Comparison of ENCODE assay signal across 11 cellular contexts in the genomic region with DNA sequence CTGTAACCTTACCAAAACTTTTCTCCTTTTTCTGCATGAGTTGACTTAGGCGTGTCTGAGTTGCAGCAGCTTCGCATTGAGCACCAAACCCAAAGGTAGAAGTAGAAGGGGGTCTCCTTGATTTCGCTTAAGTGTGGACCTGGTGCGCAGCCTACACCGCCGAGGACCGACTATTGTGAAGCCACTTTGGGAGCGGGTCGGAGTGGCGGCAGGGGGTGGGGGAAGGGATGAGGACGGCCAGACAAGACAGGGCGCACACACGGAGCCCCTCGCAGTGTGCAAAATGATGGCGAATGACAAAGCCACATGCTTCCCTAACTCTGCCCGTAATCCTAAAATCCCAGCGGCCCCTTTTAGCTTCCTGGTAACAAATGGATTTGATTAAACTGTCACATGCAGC. TPM values are rescaled to one million over a fixed set of nuclear protein-coding genes. Genes with fewer than 3 reads are reported as not detected.
DNase-seq lines count a peak whose midpoint lies in the region; ATAC-seq lines count a peak whose summit lies in the region.
"Had no signal": no experiment of that assay in that cellular context is flagged by ENCODE, and none has a peak within 500 bp of the region (broad histone marks: within the 10 kb centered on the region; RNA-seq: fewer than 3 reads in every experiment).

No MANE protein-coding gene starts in this region.

- H3K36me3 ChIP-seq in ACC112 (ENCODE audit: insufficient read depth, low read length) (no peaks in the 10 kb centered on the region), neuronal stem cell (replicated peaks in 1 of 2; ENCODE audit: control insufficient read depth in 2 of 2, insufficient read depth in 2 of 2, low read length in 2 of 2) (no peaks in the 10 kb centered on the region)

- no peaks in the 10 kb centered on the region for H3K79me2 ChIP-seq in ACC112 (ENCODE audit: control insufficient read depth, insufficient read depth, low read length, unreplicated experiment)

- H2AFZ ChIP-seq in ACC112 (ENCODE audit: low read length, unreplicated experiment) (peak overlapping the region; percentile 63), neuronal stem cell (ENCODE audit: low read length) (peak overlapping the region; percentile 84)

- H3K27me3 ChIP-seq in ACC112 (ENCODE audit: insufficient read depth, low read length) (peaks cover 15% of the 10 kb centered on the region), neuronal stem cell (ENCODE audit: control insufficient read depth in 3 of 3, insufficient read depth in 3 of 3, low read depth in 1 of 3, low read length in 3 of 3) (peaks cover 0 to 52% (median 14%) of the 10 kb centered on the region in 3 experiments)

- H4K91ac ChIP-seq in neuronal stem cell (ENCODE audit: low read depth, low read length, poor library complexity) = no peak overlapping the region

- H3K79me1 ChIP-seq in neuronal stem cell (ENCODE audit: low read depth, low read length) = no peaks in the 10 kb centered on the region

- no peak overlapping the region for H3K4ac ChIP-seq in neuronal stem cell (ENCODE audit: low read length)

- H3K4me1 Mint-ChIP-seq in activated T-cell treated with anti-CD3 and anti-CD28 coated beads, Interleukin-2, amount 50 U/mL, for 4 hours (ENCODE audit: low read depth) = no peaks in the 10 kb centered on the region

- intact Hi-C loops in Right ventricle myocardium superior (cut with DNase I) = no loop called here

- H4K8ac ChIP-seq in neuronal stem cell (ENCODE audit: low read depth, low read length) = no peak overlapping the region

- H3K27me3 Mint-ChIP-seq in activated T-cell treated with anti-CD3 and anti-CD28 coated beads, Interleukin-2, amount 50 U/mL, for 4 hours (ENCODE audit: low read depth) = peaks cover 44% of the 10 kb centered on the region

- no peak overlapping the region for H3K14ac ChIP-seq in neuronal stem cell (ENCODE audit: low read length)

- no peaks in the 10 kb centered on the region for H3K9me3 ChIP-seq in neuronal stem cell (replicated peaks in 1 of 2; ENCODE audit: control insufficient read depth in 2 of 2, insufficient read depth in 1 of 2, low read depth in 1 of 2, low read length in 2 of 2)

- H3K36me3 Mint-ChIP-seq in activated T-cell treated with anti-CD3 and anti-CD28 coated beads, Interleukin-2, amount 50 U/mL, for 4 hours (ENCODE audit: insufficient read depth) = no peaks in the 10 kb centered on the region

- peak; percentile 16 for ATAC-seq in Right ventricle myocardium superior (ENCODE audit: poor library complexity)
- ATAC-seq in activated T-cell treated with anti-CD3 and anti-CD28 coated beads, Interleukin-2, amount 50 U/mL, for 4 hours = no peak
- ATAC-seq: HCT116; stimulated activated naive CD8-positive, alpha-beta T cell treated with anti-CD3 and anti-CD28 coated beads, Interleukin-15, amount 100 ng/mL, for 72 hours had no signal

- H3K4me3 ChIP-seq in ACC112 (ENCODE audit: low read depth, low read length) (peak overlapping the region; percentile 67), neuronal stem cell (ENCODE audit: low read length in 2 of 2) (peak overlapping the region; percentile 51 to 84)

- H3K23ac ChIP-seq in neuronal stem cell (ENCODE audit: low read depth, low read length, poor library complexity) = no peak overlapping the region

- no peak overlapping the region for H2BK120ac ChIP-seq in neuronal stem cell (ENCODE audit: low read depth, low read length)

- H2BK12ac ChIP-seq in neuronal stem cell (ENCODE audit: low read length) = no peak overlapping the region

- peak overlapping the region; percentile 41 for H3K4me2 ChIP-seq in neuronal stem cell (ENCODE audit: insufficient read depth, low read length, poor library complexity, severe bottlenecking)

- peak overlapping the region; percentile 46 for H2BK5ac ChIP-seq in neuronal stem cell (ENCODE audit: low read length)

- peak overlapping the region; percentile 89 for H3K18ac ChIP-seq in neuronal stem cell (ENCODE audit: low read length)

- H3K4me1 ChIP-seq in ACC112 (ENCODE audit: control insufficient read depth, insufficient read depth, low read length, unreplicated experiment) = no peaks in the 10 kb centered on the region
- peaks cover 17 to 21% of the 10 kb centered on the region in 2 donors for H3K4me1 ChIP-seq in neuronal stem cell (ENCODE audit: control insufficient read depth in 2 of 2, insufficient read depth in 1 of 2, low read depth in 1 of 2, low read length in 2 of 2)

- H3K4me3 Mint-ChIP-seq in activated T-cell treated with anti-CD3 and anti-CD28 coated beads, Interleukin-2, amount 50 U/mL, for 4 hours = no peak overlapping the region
- H3K4me3 Mint-ChIP-seq: stimulated activated naive CD8-positive, alpha-beta T cell treated with anti-CD3 and anti-CD28 coated beads, Interleukin-15, amount 100 ng/mL, for 72 hours had no signal

- H3K27ac ChIP-seq in ACC112 (ENCODE audit: low read depth, low read length) = no peak overlapping the region
- H3K27ac ChIP-seq in neuronal stem cell (replicated peaks; ENCODE audit: low read length) = peak overlapping the region; percentile 91

- no CpG with 5 or more reads among the region's 17 CpGs for WGBS in neuronal stem cell (ENCODE audit: extremely low coverage in 2 of 2, insufficient read length in 2 of 2, insufficient replicate concordance in 1 of 2), 2 donors

- H3K9me3 Mint-ChIP-seq in activated T-cell treated with anti-CD3 and anti-CD28 coated beads, Interleukin-2, amount 50 U/mL, for 4 hours = no peaks in the 10 kb centered on the region

- peak; percentile 46 for DNase-seq in NCI-H748 treated with DMSO at 0.1 percent for 48 hours (lab: John Stamatoyannopoulos, UW)
- peak; percentile 42 for DNase-seq in Right ventricle myocardium superior
- DNase-seq in neuronal stem cell (ENCODE audit: low spot score) = no peak
- no peak for DNase-seq in COR-L47 (lab: John Stamatoyannopoulos, UW)
- DNase-seq in activated T-cell treated with anti-CD3 and anti-CD28 coated beads, Interleukin-2, amount 50 U/mL, for 4 hours = no peak
- DNase-seq in KBM-7 = no peak
- no peak for DNase-seq in putamen (ENCODE audit: low spot score)
- DNase-seq: activated CD4-positive, CD25-positive, alpha-beta regulatory T cell; stimulated activated naive CD8-positive, alpha-beta T cell treated with anti-CD3 and anti-CD28 coated beads, Interleukin-15, amount 100 ng/mL, for 72 hours had no signal

- in situ Hi-C loops in KBM-7 (cut with MboI; ENCODE audit: low pct_unique_long_range_greater_than_20kb, low sequenced_read_pairs) = no loop called here

- peak overlapping the region; percentile 66 for H3K9ac ChIP-seq in neuronal stem cell (ENCODE audit: low read depth, low read length, poor library complexity)

- H2BK15ac ChIP-seq in neuronal stem cell (ENCODE audit: low read length) = no peak overlapping the region

- no peak overlapping the region for H2AK5ac ChIP-seq in neuronal stem cell (ENCODE audit: low read depth, low read length)

RNA-seq across cellular contexts. Expression of gene LMO3, which starts 1.1 kb away (rescaled TPM):
- 2.3 TPM for total RNA-seq in Right ventricle myocardium superior
- 27.7 TPM for polyA plus RNA-seq in neuronal stem cell (2013, experiment 1 of 2)
- polyA plus RNA-seq in neuronal stem cell (2013, experiment 2 of 2) = 30.4 TPM
- under 1 TPM in 1 of 3 donors, not detected in 2; 0.20 TPM for total RNA-seq in activated T-cell treated with anti-CD3 and anti-CD28 coated beads, Interleukin-2, amount 50 U/mL, for 4 hours

Comparison
In these comparisons a context has a peak if more than half of its experiments do, and no peak if none do; other contexts are left out.
1. DNase-seq: peak in NCI-H748 treated with DMSO at 0.1 percent for 48 hours (single experiment) and Right ventricle myocardium superior (single experiment); none in neuronal stem cell (single experiment), COR-L47 (single experiment), activated T-cell treated with anti-CD3 and anti-CD28 coated beads, Interleukin-2, amount 50 U/mL, for 4 hours (single experiment), KBM-7 (single experiment) and putamen (single experiment).